Comparison of ENCODE assay signal across 20 cellular contexts in genomic region chr17:83179378-83179777, GRCh38.
DNase-seq lines count a peak whose midpoint lies in the region; ATAC-seq and TF ChIP-seq lines count a peak whose summit lies in the region.
"Had no signal": no experiment of that assay in that cellular context is flagged by ENCODE, and none has a peak within 500 bp of the region (broad histone marks: within the 10 kb centered on the region; RNA-seq: fewer than 3 reads in every experiment).

No MANE protein-coding gene starts in this region.

- ATAC-seq in GM18511 (IDR thresholded peaks at IDR 0.05; ENCODE audit: unreplicated experiment) = no peak
- ATAC-seq: left colon, T-cell had no signal

- no peaks in the 10 kb centered on the region for H3K36me3 ChIP-seq in WERI-Rb-1
- H3K36me3 ChIP-seq in stomach smooth muscle (ENCODE audit: control insufficient read depth in 2 of 2, insufficient read depth in 2 of 2, low read length in 2 of 2) = no peaks in the 10 kb centered on the region
- H3K36me3 ChIP-seq: cardiac muscle cell, heart right ventricle, tibial artery had no signal

- TF ChIP-seq CTCF in WERI-Rb-1 (IDR thresholded peaks at IDR 0.05; ENCODE audit: low read depth, low read length) = no peak

- H3K27ac Mint-ChIP-seq in activated CD4-positive, alpha-beta memory T cell treated with anti-CD3 and anti-CD28 coated beads, Interleukin-2, amount 10 ng/mL, durations not matched to agents 7 days and 5 days = no peak overlapping the region
- no peak overlapping the region for H3K27ac Mint-ChIP-seq in activated CD4-positive, alpha-beta memory T cell treated with anti-CD3 and anti-CD28 coated beads for 36 hours
- H3K27ac Mint-ChIP-seq: activated B cell treated with CpG ODN at 0.5 μM for 24 hours; activated naive CD8-positive, alpha-beta T cell treated with anti-CD3 and anti-CD28 coated beads for 36 hours; naive B cell; T-cell had no signal

- H3K4me1 ChIP-seq in stomach smooth muscle (ENCODE audit: control insufficient read depth, insufficient read depth, low read length) = peaks cover 16% of the 10 kb centered on the region

- no peaks in the 10 kb centered on the region for H3K27me3 ChIP-seq in WERI-Rb-1 (ENCODE audit: insufficient read depth, low read depth, severe bottlenecking)
- H3K27me3 ChIP-seq in stomach smooth muscle (ENCODE audit: control insufficient read depth in 1 of 2, insufficient read depth in 2 of 2, low read length in 2 of 2) = no peaks in the 10 kb centered on the region
- H3K27me3 ChIP-seq: cardiac muscle cell, heart right ventricle, tibial artery had no signal

- POLR2A ChIA-PET in activated CD4-positive, alpha-beta memory T cell treated with anti-CD3 and anti-CD28 coated beads, Interleukin-2, amount 10 ng/mL, durations not matched to agents 7 days and 5 days (lab: Charles Lee) = no interaction called here
- POLR2A ChIA-PET in activated CD4-positive, alpha-beta memory T cell treated with anti-CD3 and anti-CD28 coated beads for 36 hours (lab: Charles Lee) = no interaction called here

- no peak overlapping the region for H3K9ac ChIP-seq in stomach smooth muscle (ENCODE audit: low read length in 2 of 2)

- DNase-seq in activated CD4-positive, alpha-beta memory T cell treated with anti-CD3 and anti-CD28 coated beads, Interleukin-2, amount 10 ng/mL, durations not matched to agents 7 days and 5 days = peak; percentile 9
- no peak for DNase-seq in activated CD4-positive, alpha-beta memory T cell treated with anti-CD3 and anti-CD28 coated beads for 36 hours
- DNase-seq in WERI-Rb-1 (peak; percentile 4), left kidney (ENCODE audit: low read depth, low spot score) (peak; percentile 56), activated gamma-delta T cell (lab: John Stamatoyannopoulos, UW) (no peak), NCI-H1694 treated with DMSO at 0.1 percent for 48 hours (lab: John Stamatoyannopoulos, UW) (no peak)
- DNase-seq: activated B cell treated with CpG ODN at 0.5 μM for 24 hours; activated CD8-positive, alpha-beta memory T cell treated with anti-CD3 and anti-CD28 coated beads, Interleukin-2, amount 50 U/mL, for 4 hours; activated naive CD8-positive, alpha-beta T cell treated with anti-CD3 and anti-CD28 coated beads for 36 hours; heart right ventricle; Karpas-422; left colon; naive B cell; NCI-H146 had no signal

- intact Hi-C loops in activated CD4-positive, alpha-beta memory T cell treated with anti-CD3 and anti-CD28 coated beads for 36 hours (cut with micrococcal nuclease) = no loop called here

- no peaks in the 10 kb centered on the region for H3K36me3 Mint-ChIP-seq in activated CD4-positive, alpha-beta memory T cell treated with anti-CD3 and anti-CD28 coated beads, Interleukin-2, amount 10 ng/mL, durations not matched to agents 7 days and 5 days (ENCODE audit: low read depth)
- no peaks in the 10 kb centered on the region for H3K36me3 Mint-ChIP-seq in activated CD4-positive, alpha-beta memory T cell treated with anti-CD3 and anti-CD28 coated beads for 36 hours
- H3K36me3 Mint-ChIP-seq: activated naive CD8-positive, alpha-beta T cell treated with anti-CD3 and anti-CD28 coated beads for 36 hours; naive B cell; T-cell had no signal

- CTCF ChIA-PET in activated CD4-positive, alpha-beta memory T cell treated with anti-CD3 and anti-CD28 coated beads, Interleukin-2, amount 10 ng/mL, durations not matched to agents 7 days and 5 days (lab: Charles Lee) = interaction anchor here (1.2 kb wide), 1 partner anchor 11 kb away, joined by 3 read pairs; no protein-coding TSS in a partner anchor
- CTCF ChIA-PET in activated CD4-positive, alpha-beta memory T cell treated with anti-CD3 and anti-CD28 coated beads for 36 hours (lab: Charles Lee) = no interaction called here

- no peaks in the 10 kb centered on the region for H3K9me3 ChIP-seq in WERI-Rb-1 (ENCODE audit: severe bottlenecking)
- no peaks in the 10 kb centered on the region for H3K9me3 ChIP-seq in stomach smooth muscle (ENCODE audit: control insufficient read depth in 2 of 2, low read length in 2 of 2)
- H3K9me3 ChIP-seq: heart right ventricle, tibial artery had no signal

- H3K4me3 ChIP-seq in WERI-Rb-1 (ENCODE audit: low read depth, low read length) (no peak overlapping the region), stomach smooth muscle (ENCODE audit: low read length in 2 of 2) (no peak overlapping the region)
- H3K4me3 ChIP-seq: cardiac muscle cell, heart right ventricle, tibial artery had no signal

- peaks cover 6% of the 10 kb centered on the region for H3K27me3 Mint-ChIP-seq in activated CD4-positive, alpha-beta memory T cell treated with anti-CD3 and anti-CD28 coated beads, Interleukin-2, amount 10 ng/mL, durations not matched to agents 7 days and 5 days
- no peaks in the 10 kb centered on the region for H3K27me3 Mint-ChIP-seq in activated CD4-positive, alpha-beta memory T cell treated with anti-CD3 and anti-CD28 coated beads for 36 hours
- H3K27me3 Mint-ChIP-seq: activated B cell treated with CpG ODN at 0.5 μM for 24 hours; activated naive CD8-positive, alpha-beta T cell treated with anti-CD3 and anti-CD28 coated beads for 36 hours; T-cell had no signal

- H3K4me3 Mint-ChIP-seq in activated CD4-positive, alpha-beta memory T cell treated with anti-CD3 and anti-CD28 coated beads, Interleukin-2, amount 10 ng/mL, durations not matched to agents 7 days and 5 days = no peak overlapping the region
- H3K4me3 Mint-ChIP-seq in activated CD4-positive, alpha-beta memory T cell treated with anti-CD3 and anti-CD28 coated beads for 36 hours = no peak overlapping the region
- H3K4me3 Mint-ChIP-seq: activated B cell treated with CpG ODN at 0.5 μM for 24 hours; activated naive CD8-positive, alpha-beta T cell treated with anti-CD3 and anti-CD28 coated beads for 36 hours; naive B cell; T-cell had no signal

- no peaks in the 10 kb centered on the region for H3K9me3 Mint-ChIP-seq in activated CD4-positive, alpha-beta memory T cell treated with anti-CD3 and anti-CD28 coated beads, Interleukin-2, amount 10 ng/mL, durations not matched to agents 7 days and 5 days
- H3K9me3 Mint-ChIP-seq in activated CD4-positive, alpha-beta memory T cell treated with anti-CD3 and anti-CD28 coated beads for 36 hours = no peaks in the 10 kb centered on the region
- H3K9me3 Mint-ChIP-seq: activated B cell treated with CpG ODN at 0.5 μM for 24 hours; activated naive CD8-positive, alpha-beta T cell treated with anti-CD3 and anti-CD28 coated beads for 36 hours; naive B cell; T-cell had no signal

- H3K27ac ChIP-seq in WERI-Rb-1 (no peak overlapping the region), stomach smooth muscle (ENCODE audit: low read length) (peak overlapping the region; percentile 53)
- H3K27ac ChIP-seq: cardiac muscle cell, RWPE1, tibial artery had no signal

- no peaks in the 10 kb centered on the region for H3K4me1 Mint-ChIP-seq in activated CD4-positive, alpha-beta memory T cell treated with anti-CD3 and anti-CD28 coated beads, Interleukin-2, amount 10 ng/mL, durations not matched to agents 7 days and 5 days
- no peaks in the 10 kb centered on the region for H3K4me1 Mint-ChIP-seq in activated CD4-positive, alpha-beta memory T cell treated with anti-CD3 and anti-CD28 coated beads for 36 hours (ENCODE audit: low read depth)
- H3K4me1 Mint-ChIP-seq: activated naive CD8-positive, alpha-beta T cell treated with anti-CD3 and anti-CD28 coated beads for 36 hours had no signal

Comparison
In these comparisons a context has a peak if more than half of its experiments do, and no peak if none do; other contexts are left out.
1. DNase-seq: peak in activated CD4-positive, alpha-beta memory T cell treated with anti-CD3 and anti-CD28 coated beads, Interleukin-2, amount 10 ng/mL, durations not matched to agents 7 days and 5 days (single experiment), WERI-Rb-1 (single experiment) and left kidney (single experiment); none in activated CD4-positive, alpha-beta memory T cell treated with anti-CD3 and anti-CD28 coated beads for 36 hours (single experiment), activated gamma-delta T cell (single experiment) and NCI-H1694 treated with DMSO at 0.1 percent for 48 hours (single experiment).